In genomic region chr5:39670391-39670790, GRCh38 we compare ENCODE assay signal across 28 cellular contexts.
"Had no signal": no experiment of that assay in that cellular context is flagged by ENCODE, and none has a peak within 500 bp of the region (broad histone marks: within the 10 kb centered on the region; RNA-seq: fewer than 3 reads in every experiment).

No MANE protein-coding gene starts in this region.

- H3K9me3 ChIP-seq: body of pancreas, MG63 had no signal

- H3K4me1 Mint-ChIP-seq: activated naive CD4-positive, alpha-beta T cell treated with anti-CD3 and anti-CD28 coated beads, Interleukin-2, amount 50 U/mL, for 24 hours; T-cell had no signal

- H3K4me3 ChIP-seq: body of pancreas, MG63, SK-N-MC had no signal

- H3K4me3 Mint-ChIP-seq: activated CD8-positive, alpha-beta T cell treated with anti-CD3 and anti-CD28 coated beads, Interleukin-2, amount 10 ng/mL, durations not matched to agents 7 days and 5 days; activated naive CD4-positive, alpha-beta T cell treated with anti-CD3 and anti-CD28 coated beads, Interleukin-2, amount 50 U/mL, for 24 hours; T-cell had no signal

- H3K27ac Mint-ChIP-seq: activated CD8-positive, alpha-beta T cell treated with anti-CD3 and anti-CD28 coated beads, Interleukin-2, amount 10 ng/mL, durations not matched to agents 7 days and 5 days; activated naive CD4-positive, alpha-beta T cell treated with anti-CD3 and anti-CD28 coated beads, Interleukin-2, amount 50 U/mL, for 24 hours; T-cell had no signal

- H3K9me3 Mint-ChIP-seq: activated naive CD4-positive, alpha-beta T cell treated with anti-CD3 and anti-CD28 coated beads, Interleukin-2, amount 50 U/mL, for 24 hours; T-cell had no signal

- H3K36me3 ChIP-seq: MG63 had no signal

- FAIRE-seq: bronchial epithelial cell had no signal

- H3K36me3 Mint-ChIP-seq: activated naive CD4-positive, alpha-beta T cell treated with anti-CD3 and anti-CD28 coated beads, Interleukin-2, amount 50 U/mL, for 24 hours; T-cell had no signal

- ATAC-seq: activated CD8-positive, alpha-beta T cell treated with anti-CD3 and anti-CD28 coated beads, Interleukin-2, amount 10 ng/mL, durations not matched to agents 7 days and 5 days; body of pancreas; Panc1; Right ventricle myocardium inferior; T-cell had no signal

- DNase-seq: activated CD4-positive, alpha-beta T cell treated with anti-CD3 and anti-CD28 coated beads for 48 hours; activated CD4-positive, alpha-beta T cell treated with anti-CD3 and anti-CD28 coated beads, Interleukin-2, amount 50 U/mL, for 4 hours; activated CD4-positive, CD25-positive, alpha-beta regulatory T cell treated with anti-CD3 and anti-CD28 coated beads, Interleukin-2, amount 50 U/mL, for 72 hours; activated CD8-positive, alpha-beta memory T cell treated with anti-CD3 and anti-CD28 coated beads, Interleukin-2, amount 50 U/mL, for 48 hours; activated CD8-positive, alpha-beta T cell treated with anti-CD3 and anti-CD28 coated beads, Interleukin-2, amount 10 ng/mL, durations not matched to agents 7 days and 5 days; activated T-cell treated with anti-CD3 and anti-CD28 coated beads, Interleukin-2, amount 50 U/mL, for 1 hour; aorta; body of pancreas; central memory CD4-positive, alpha-beta T cell; MG63; MV-4-11; NCI-H1092 treated with DMSO at 0.1 percent for 48 hours; NCI-H1417 treated with DMSO at 0.1 percent for 48 hours; NCI-H1694 treated with DMSO at 0.1 percent for 48 hours; NCI-H2029 treated with DMSO at 0.1 percent for 48 hours; NCI-H345; NCI-H510A; NCI-H526 treated with DMSO at 0.1 percent for 48 hours; NCI-H82; OCI-M1; RPMI8226; T-cell; T-helper 2 cell had no signal

- H3K27ac ChIP-seq: SK-N-MC had no signal

- H3K27me3 ChIP-seq: body of pancreas, MG63 had no signal
